Comparison of ENCODE assay signal across 1 cellular context in the genomic region with DNA sequence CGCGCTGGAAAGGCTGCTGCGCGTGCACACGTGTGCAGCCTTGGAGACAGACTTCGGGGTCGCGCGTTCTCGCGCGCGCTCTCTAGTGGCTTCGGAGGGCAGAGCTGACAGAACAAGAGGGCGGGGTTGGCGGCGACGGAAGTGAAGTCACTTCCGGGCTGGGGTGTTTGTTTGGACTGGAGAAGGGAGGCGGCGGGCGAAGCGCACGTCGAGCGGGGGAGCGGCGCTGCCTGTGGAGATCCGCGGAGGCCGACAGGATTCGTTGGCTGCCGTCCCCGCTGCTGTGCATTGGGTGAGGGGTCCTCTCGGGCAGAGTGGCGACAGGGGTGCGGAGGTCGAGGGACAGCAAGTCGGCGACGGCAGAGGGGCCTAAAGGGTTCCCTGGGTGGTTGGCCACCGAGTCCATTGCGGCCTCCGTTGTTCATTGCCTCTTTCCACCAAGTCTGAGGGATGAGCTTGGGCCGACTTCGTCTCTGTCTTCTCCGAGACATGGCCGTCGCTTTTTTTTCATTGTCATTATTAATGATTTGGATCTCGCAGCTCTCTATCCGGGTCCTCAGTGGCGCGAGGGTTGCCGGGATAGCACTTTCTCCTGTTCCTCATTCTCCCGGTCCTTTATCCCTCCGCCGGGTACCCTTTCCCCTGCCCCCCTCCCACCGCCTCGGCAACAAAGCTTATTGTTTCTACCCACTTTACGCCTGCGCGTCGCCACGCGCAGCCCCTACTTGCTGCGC.
TF ChIP-seq lines count a peak whose summit lies in the region.

A gene with protein sequence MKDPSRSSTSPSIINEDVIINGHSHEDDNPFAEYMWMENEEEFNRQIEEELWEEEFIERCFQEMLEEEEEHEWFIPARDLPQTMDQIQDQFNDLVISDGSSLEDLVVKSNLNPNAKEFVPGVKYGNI (plus strand): TSS at position 166 of the 734 bp plus-strand sequence. CDS start 21,931 bp downstream, outside the sequence.

TF ChIP-seq in HepG2, 621 proteins besides CTCF, POLR2A, EP300 and RAD21 (continued from another document and continues in another):
- TF ChIP-seq, protein P1, sequence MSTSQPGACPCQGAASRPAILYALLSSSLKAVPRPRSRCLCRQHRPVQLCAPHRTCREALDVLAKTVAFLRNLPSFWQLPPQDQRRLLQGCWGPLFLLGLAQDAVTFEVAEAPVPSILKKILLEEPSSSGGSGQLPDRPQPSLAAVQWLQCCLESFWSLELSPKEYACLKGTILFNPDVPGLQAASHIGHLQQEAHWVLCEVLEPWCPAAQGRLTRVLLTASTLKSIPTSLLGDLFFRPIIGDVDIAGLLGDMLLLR (CRISPR knock-in tag; IDR thresholded peaks at IDR 0.05): peak; percentile 91
- TF ChIP-seq, protein P2, sequence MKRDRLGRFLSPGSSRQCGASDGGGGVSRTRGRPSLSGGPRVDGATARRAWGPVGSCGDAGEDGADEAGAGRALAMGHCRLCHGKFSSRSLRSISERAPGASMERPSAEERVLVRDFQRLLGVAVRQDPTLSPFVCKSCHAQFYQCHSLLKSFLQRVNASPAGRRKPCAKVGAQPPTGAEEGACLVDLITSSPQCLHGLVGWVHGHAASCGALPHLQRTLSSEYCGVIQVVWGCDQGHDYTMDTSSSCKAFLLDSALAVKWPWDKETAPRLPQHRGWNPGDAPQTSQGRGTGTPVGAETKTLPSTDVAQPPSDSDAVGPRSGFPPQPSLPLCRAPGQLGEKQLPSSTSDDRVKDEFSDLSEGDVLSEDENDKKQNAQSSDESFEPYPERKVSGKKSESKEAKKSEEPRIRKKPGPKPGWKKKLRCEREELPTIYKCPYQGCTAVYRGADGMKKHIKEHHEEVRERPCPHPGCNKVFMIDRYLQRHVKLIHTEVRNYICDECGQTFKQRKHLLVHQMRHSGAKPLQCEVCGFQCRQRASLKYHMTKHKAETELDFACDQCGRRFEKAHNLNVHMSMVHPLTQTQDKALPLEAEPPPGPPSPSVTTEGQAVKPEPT (CRISPR knock-in tag; IDR thresholded peaks at IDR 0.05; ENCODE audit: low read depth): peak; percentile 39; the same call in 1 of the 2 replicates
- TF ChIP-seq EZH2 (conservative IDR thresholded peaks at IDR 0.05; ENCODE audit: low read depth, low read length) (no peak), ZNF75D (CRISPR knock-in tag; IDR thresholded peaks at IDR 0.05; ENCODE audit: borderline replicate concordance) (no peak), SMC3 (IDR thresholded peaks at IDR 0.05; ENCODE audit: low read length) (no peak), PHF21A (CRISPR knock-in tag; IDR thresholded peaks at IDR 0.05) (peak; percentile 73; the same call in 1 of the 2 replicates), ZNF816 (CRISPR knock-in tag; IDR thresholded peaks at IDR 0.05; ENCODE audit: borderline replicate concordance) (peak; percentile 75; the same call in 1 of the 2 replicates), ZBTB3 (CRISPR knock-in tag; IDR thresholded peaks at IDR 0.05; ENCODE audit: borderline replicate concordance, low read depth) (peak; percentile 75; the same call in 1 of the 2 replicates), NFKBIZ (CRISPR knock-in tag; IDR thresholded peaks at IDR 0.05) (no peak), SP140L (CRISPR knock-in tag; IDR thresholded peaks at IDR 0.05; ENCODE audit: borderline replicate concordance) (no peak), BCL6 (CRISPR knock-in tag; IDR thresholded peaks at IDR 0.05) (no peak; the same call in 1 of the 2 replicates), ZNF251 (CRISPR knock-in tag; IDR thresholded peaks at IDR 0.05) (no peak), SCMH1 (CRISPR knock-in tag; IDR thresholded peaks at IDR 0.05; ENCODE audit: borderline replicate concordance) (no peak), SMARCE1 (IDR thresholded peaks at IDR 0.05; ENCODE audit: borderline replicate concordance) (no peak), ZNF274 (CRISPR knock-in tag; IDR thresholded peaks at IDR 0.05) (peak; percentile 66), KLF15 (CRISPR knock-in tag; IDR thresholded peaks at IDR 0.05; ENCODE audit: borderline replicate concordance) (peak; percentile 67; the same call in 1 of the 2 replicates), HOXA9 (CRISPR knock-in tag; IDR thresholded peaks at IDR 0.05; ENCODE audit: borderline replicate concordance) (peak; percentile 16; the same call in 1 of the 2 replicates), ZNF230 (CRISPR knock-in tag; IDR thresholded peaks at IDR 0.05) (peak; percentile 87; the same call in 1 of the 2 replicates), ZNF616 (CRISPR knock-in tag; IDR thresholded peaks at IDR 0.05; ENCODE audit: low read depth) (no peak), HNRNPLL (IDR thresholded peaks at IDR 0.05; ENCODE audit: low read depth, low read length, poor library complexity, severe bottlenecking) (peak; percentile 71), ZNF124 (CRISPR knock-in tag; IDR thresholded peaks at IDR 0.05) (no peak), ZBTB38 (CRISPR knock-in tag; IDR thresholded peaks at IDR 0.05) (peak; percentile 80; the same call in 1 of the 2 replicates), TBP (CRISPR knock-in tag; IDR thresholded peaks at IDR 0.05) (no peak), ZMYM4 (CRISPR knock-in tag; IDR thresholded peaks at IDR 0.05) (peak; percentile 61; the same call in 1 of the 2 replicates), EEA1 (CRISPR knock-in tag; IDR thresholded peaks at IDR 0.05; ENCODE audit: borderline replicate concordance) (no peak), ZNF749 (CRISPR knock-in tag; IDR thresholded peaks at IDR 0.05; ENCODE audit: borderline replicate concordance) (no peak; the same call in 1 of the 2 replicates), NR2F1 (CRISPR knock-in tag; IDR thresholded peaks at IDR 0.05) (no peak), HNRNPL (IDR thresholded peaks at IDR 0.05; ENCODE audit: low read depth, low read length) (0 out of 2 replicates have a peak, but pooled peaks have one; percentile 20), PCBP1 (IDR thresholded peaks at IDR 0.05; ENCODE audit: borderline replicate concordance, low read depth, low read length) (0 out of 2 replicates have a peak, but pooled peaks have one; percentile 78), CBX5 (CRISPR knock-in tag; IDR thresholded peaks at IDR 0.05; ENCODE audit: borderline replicate concordance) (peak; percentile 26; the same call in 1 of the 2 replicates), MEIS2 (CRISPR knock-in tag; IDR thresholded peaks at IDR 0.05) (peak; percentile 94)
- TF ChIP-seq, protein P3, sequence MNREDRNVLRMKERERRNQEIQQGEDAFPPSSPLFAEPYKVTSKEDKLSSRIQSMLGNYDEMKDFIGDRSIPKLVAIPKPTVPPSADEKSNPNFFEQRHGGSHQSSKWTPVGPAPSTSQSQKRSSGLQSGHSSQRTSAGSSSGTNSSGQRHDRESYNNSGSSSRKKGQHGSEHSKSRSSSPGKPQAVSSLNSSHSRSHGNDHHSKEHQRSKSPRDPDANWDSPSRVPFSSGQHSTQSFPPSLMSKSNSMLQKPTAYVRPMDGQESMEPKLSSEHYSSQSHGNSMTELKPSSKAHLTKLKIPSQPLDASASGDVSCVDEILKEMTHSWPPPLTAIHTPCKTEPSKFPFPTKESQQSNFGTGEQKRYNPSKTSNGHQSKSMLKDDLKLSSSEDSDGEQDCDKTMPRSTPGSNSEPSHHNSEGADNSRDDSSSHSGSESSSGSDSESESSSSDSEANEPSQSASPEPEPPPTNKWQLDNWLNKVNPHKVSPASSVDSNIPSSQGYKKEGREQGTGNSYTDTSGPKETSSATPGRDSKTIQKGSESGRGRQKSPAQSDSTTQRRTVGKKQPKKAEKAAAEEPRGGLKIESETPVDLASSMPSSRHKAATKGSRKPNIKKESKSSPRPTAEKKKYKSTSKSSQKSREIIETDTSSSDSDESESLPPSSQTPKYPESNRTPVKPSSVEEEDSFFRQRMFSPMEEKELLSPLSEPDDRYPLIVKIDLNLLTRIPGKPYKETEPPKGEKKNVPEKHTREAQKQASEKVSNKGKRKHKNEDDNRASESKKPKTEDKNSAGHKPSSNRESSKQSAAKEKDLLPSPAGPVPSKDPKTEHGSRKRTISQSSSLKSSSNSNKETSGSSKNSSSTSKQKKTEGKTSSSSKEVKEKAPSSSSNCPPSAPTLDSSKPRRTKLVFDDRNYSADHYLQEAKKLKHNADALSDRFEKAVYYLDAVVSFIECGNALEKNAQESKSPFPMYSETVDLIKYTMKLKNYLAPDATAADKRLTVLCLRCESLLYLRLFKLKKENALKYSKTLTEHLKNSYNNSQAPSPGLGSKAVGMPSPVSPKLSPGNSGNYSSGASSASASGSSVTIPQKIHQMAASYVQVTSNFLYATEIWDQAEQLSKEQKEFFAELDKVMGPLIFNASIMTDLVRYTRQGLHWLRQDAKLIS (CRISPR knock-in tag; IDR thresholded peaks at IDR 0.05): 0 out of 2 replicates have a peak, but pooled peaks have one; percentile 49
- TF ChIP-seq, protein P4, sequence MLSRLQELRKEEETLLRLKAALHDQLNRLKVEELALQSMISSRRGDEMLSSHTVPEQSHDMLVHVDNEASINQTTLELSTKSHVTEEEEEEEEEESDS (CRISPR knock-in tag; IDR thresholded peaks at IDR 0.05; ENCODE audit: borderline replicate concordance): no peak
- TF ChIP-seq, protein P5, sequence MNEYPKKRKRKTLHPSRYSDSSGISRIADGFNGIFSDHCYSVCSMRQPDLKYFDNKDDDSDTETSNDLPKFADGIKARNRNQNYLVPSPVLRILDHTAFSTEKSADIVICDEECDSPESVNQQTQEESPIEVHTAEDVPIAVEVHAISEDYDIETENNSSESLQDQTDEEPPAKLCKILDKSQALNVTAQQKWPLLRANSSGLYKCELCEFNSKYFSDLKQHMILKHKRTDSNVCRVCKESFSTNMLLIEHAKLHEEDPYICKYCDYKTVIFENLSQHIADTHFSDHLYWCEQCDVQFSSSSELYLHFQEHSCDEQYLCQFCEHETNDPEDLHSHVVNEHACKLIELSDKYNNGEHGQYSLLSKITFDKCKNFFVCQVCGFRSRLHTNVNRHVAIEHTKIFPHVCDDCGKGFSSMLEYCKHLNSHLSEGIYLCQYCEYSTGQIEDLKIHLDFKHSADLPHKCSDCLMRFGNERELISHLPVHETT (CRISPR knock-in tag; conservative IDR thresholded peaks at IDR 0.05): no peak
- TF ChIP-seq, protein P6, sequence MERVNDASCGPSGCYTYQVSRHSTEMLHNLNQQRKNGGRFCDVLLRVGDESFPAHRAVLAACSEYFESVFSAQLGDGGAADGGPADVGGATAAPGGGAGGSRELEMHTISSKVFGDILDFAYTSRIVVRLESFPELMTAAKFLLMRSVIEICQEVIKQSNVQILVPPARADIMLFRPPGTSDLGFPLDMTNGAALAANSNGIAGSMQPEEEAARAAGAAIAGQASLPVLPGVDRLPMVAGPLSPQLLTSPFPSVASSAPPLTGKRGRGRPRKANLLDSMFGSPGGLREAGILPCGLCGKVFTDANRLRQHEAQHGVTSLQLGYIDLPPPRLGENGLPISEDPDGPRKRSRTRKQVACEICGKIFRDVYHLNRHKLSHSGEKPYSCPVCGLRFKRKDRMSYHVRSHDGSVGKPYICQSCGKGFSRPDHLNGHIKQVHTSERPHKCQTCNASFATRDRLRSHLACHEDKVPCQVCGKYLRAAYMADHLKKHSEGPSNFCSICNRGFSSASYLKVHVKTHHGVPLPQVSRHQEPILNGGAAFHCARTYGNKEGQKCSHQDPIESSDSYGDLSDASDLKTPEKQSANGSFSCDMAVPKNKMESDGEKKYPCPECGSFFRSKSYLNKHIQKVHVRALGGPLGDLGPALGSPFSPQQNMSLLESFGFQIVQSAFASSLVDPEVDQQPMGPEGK (CRISPR knock-in tag; IDR thresholded peaks at IDR 0.05): peak; percentile 59; the same call in 1 of the 2 replicates
- TF ChIP-seq, protein P7, sequence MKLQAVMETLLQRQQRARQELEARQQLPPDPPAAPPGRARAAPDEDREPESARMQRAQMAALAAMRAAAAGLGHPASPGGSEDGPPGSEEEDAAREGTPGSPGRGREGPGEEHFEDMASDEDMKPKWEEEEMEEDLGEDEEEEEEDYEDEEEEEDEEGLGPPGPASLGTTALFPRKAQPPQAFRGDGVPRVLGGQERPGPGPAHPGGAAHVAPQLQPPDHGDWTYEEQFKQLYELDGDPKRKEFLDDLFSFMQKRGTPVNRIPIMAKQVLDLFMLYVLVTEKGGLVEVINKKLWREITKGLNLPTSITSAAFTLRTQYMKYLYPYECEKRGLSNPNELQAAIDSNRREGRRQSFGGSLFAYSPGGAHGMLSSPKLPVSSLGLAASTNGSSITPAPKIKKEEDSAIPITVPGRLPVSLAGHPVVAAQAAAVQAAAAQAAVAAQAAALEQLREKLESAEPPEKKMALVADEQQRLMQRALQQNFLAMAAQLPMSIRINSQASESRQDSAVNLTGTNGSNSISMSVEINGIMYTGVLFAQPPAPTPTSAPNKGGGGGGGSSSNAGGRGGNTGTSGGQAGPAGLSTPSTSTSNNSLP (IDR thresholded peaks at IDR 0.05; ENCODE audit: low read depth, low read length): 0 out of 2 replicates have a peak, but pooled peaks have one; percentile 5
- TF ChIP-seq, protein P8, sequence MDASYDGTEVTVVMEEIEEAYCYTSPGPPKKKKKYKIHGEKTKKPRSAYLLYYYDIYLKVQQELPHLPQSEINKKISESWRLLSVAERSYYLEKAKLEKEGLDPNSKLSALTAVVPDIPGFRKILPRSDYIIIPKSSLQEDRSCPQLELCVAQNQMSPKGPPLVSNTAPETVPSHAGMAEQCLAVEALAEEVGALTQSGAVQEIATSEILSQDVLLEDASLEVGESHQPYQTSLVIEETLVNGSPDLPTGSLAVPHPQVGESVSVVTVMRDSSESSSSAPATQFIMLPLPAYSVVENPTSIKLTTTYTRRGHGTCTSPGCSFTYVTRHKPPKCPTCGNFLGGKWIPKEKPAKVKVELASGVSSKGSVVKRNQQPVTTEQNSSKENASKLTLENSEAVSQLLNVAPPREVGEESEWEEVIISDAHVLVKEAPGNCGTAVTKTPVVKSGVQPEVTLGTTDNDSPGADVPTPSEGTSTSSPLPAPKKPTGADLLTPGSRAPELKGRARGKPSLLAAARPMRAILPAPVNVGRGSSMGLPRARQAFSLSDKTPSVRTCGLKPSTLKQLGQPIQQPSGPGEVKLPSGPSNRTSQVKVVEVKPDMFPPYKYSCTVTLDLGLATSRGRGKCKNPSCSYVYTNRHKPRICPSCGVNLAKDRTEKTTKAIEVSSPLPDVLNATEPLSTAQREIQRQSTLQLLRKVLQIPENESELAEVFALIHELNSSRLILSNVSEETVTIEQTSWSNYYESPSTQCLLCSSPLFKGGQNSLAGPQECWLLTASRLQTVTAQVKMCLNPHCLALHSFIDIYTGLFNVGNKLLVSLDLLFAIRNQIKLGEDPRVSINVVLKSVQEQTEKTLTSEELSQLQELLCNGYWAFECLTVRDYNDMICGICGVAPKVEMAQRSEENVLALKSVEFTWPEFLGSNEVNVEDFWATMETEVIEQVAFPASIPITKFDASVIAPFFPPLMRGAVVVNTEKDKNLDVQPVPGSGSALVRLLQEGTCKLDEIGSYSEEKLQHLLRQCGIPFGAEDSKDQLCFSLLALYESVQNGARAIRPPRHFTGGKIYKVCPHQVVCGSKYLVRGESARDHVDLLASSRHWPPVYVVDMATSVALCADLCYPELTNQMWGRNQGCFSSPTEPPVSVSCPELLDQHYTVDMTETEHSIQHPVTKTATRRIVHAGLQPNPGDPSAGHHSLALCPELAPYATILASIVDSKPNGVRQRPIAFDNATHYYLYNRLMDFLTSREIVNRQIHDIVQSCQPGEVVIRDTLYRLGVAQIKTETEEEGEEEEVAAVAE (CRISPR knock-in tag; IDR thresholded peaks at IDR 0.05; ENCODE audit: borderline replicate concordance): no peak
